ENCODE assay signal across 13 cellular contexts in genomic region chr14:51419685-51420084, GRCh38.
DNase-seq lines count a peak whose midpoint lies in the region; ATAC-seq and TF ChIP-seq lines count a peak whose summit lies in the region.
"Had no signal": no experiment of that assay in that cellular context is flagged by ENCODE, and none has a peak within 500 bp of the region (broad histone marks: within the 10 kb centered on the region; RNA-seq: fewer than 3 reads in every experiment).

No MANE protein-coding gene starts in this region.

- TF ChIP-seq CTCF in activated B cell treated with CpG ODN at 0.5 μM for 24 hours (IDR thresholded peaks at IDR 0.05) = no peak

- peak; percentile 25 for DNase-seq in activated CD4-positive, alpha-beta T cell treated with anti-CD3 and anti-CD28 coated beads for 48 hours
- no peak for DNase-seq in activated CD4-positive, alpha-beta T cell treated with anti-CD3 and anti-CD28 coated beads for 1 hour
- DNase-seq in activated B cell treated with CpG ODN at 0.5 μM for 24 hours (no peak), H7 (no peak)
- no peak for DNase-seq in activated naive CD8-positive, alpha-beta T cell treated with anti-CD3 and anti-CD28 coated beads, Interleukin-2, amount 10 ng/mL, durations not matched to agents 7 days and 5 days
- no peak for DNase-seq in stimulated activated effector memory CD8-positive, alpha-beta T cell treated with anti-CD3 and anti-CD28 coated beads, Interleukin-12 subunit alpha, Interleukin-12 subunit beta, amount 100 ng/mL, for 72 hours (ENCODE audit: low spot score in 2 of 2)
- DNase-seq: colonic mucosa, left ventricle myocardium superior, NCI-H1694, pancreas, PC-3 had no signal

- H3K4me3 Mint-ChIP-seq in activated B cell treated with CpG ODN at 0.5 μM for 24 hours = no peak overlapping the region
- H3K4me3 Mint-ChIP-seq in activated naive CD8-positive, alpha-beta T cell treated with anti-CD3 and anti-CD28 coated beads, Interleukin-2, amount 10 ng/mL, durations not matched to agents 7 days and 5 days = no peak overlapping the region
- no peak overlapping the region for H3K4me3 Mint-ChIP-seq in stimulated activated effector memory CD8-positive, alpha-beta T cell treated with anti-CD3 and anti-CD28 coated beads, Interleukin-12 subunit alpha, Interleukin-12 subunit beta, amount 100 ng/mL, for 72 hours

- no peaks in the 10 kb centered on the region for H3K36me3 ChIP-seq in H7 (replicated peaks; ENCODE audit: control insufficient read depth, insufficient read depth, low read length)
- H3K36me3 ChIP-seq: colonic mucosa, pancreas had no signal

- peaks cover 19% of the 10 kb centered on the region for H3K9me3 Mint-ChIP-seq in activated B cell treated with CpG ODN at 0.5 μM for 24 hours
- H3K9me3 Mint-ChIP-seq in activated naive CD8-positive, alpha-beta T cell treated with anti-CD3 and anti-CD28 coated beads, Interleukin-2, amount 10 ng/mL, durations not matched to agents 7 days and 5 days = peaks cover 23% of the 10 kb centered on the region
- H3K9me3 Mint-ChIP-seq in stimulated activated effector memory CD8-positive, alpha-beta T cell treated with anti-CD3 and anti-CD28 coated beads, Interleukin-12 subunit alpha, Interleukin-12 subunit beta, amount 100 ng/mL, for 72 hours = peaks cover 25% of the 10 kb centered on the region

- peaks cover 8% of the 10 kb centered on the region for H3K27me3 Mint-ChIP-seq in activated B cell treated with CpG ODN at 0.5 μM for 24 hours
- no peaks in the 10 kb centered on the region for H3K27me3 Mint-ChIP-seq in activated naive CD8-positive, alpha-beta T cell treated with anti-CD3 and anti-CD28 coated beads, Interleukin-2, amount 10 ng/mL, durations not matched to agents 7 days and 5 days

- no peak for ATAC-seq in activated B cell treated with CpG ODN at 0.5 μM for 24 hours (ENCODE audit: low read depth)
- ATAC-seq in activated naive CD8-positive, alpha-beta T cell treated with anti-CD3 and anti-CD28 coated beads, Interleukin-2, amount 10 ng/mL, durations not matched to agents 7 days and 5 days (ENCODE audit: low read depth) = peak; percentile 56
- ATAC-seq in stimulated activated effector memory CD8-positive, alpha-beta T cell treated with anti-CD3 and anti-CD28 coated beads, Interleukin-12 subunit alpha, Interleukin-12 subunit beta, amount 100 ng/mL, for 72 hours = no peak
- ATAC-seq in HG03045 (IDR thresholded peaks at IDR 0.05; ENCODE audit: unreplicated experiment) = no peak
- no peak for ATAC-seq in HG03139 (IDR thresholded peaks at IDR 0.05; ENCODE audit: unreplicated experiment)
- ATAC-seq: left ventricle myocardium superior, pancreas, PC-3 had no signal

- H3K4me1 Mint-ChIP-seq in activated B cell treated with CpG ODN at 0.5 μM for 24 hours = peaks cover 10% of the 10 kb centered on the region
- H3K4me1 Mint-ChIP-seq in activated naive CD8-positive, alpha-beta T cell treated with anti-CD3 and anti-CD28 coated beads, Interleukin-2, amount 10 ng/mL, durations not matched to agents 7 days and 5 days = peaks cover 8% of the 10 kb centered on the region
- peaks cover 15% of the 10 kb centered on the region for H3K4me1 Mint-ChIP-seq in stimulated activated effector memory CD8-positive, alpha-beta T cell treated with anti-CD3 and anti-CD28 coated beads, Interleukin-12 subunit alpha, Interleukin-12 subunit beta, amount 100 ng/mL, for 72 hours

- no peaks in the 10 kb centered on the region for H3K36me3 Mint-ChIP-seq in activated B cell treated with CpG ODN at 0.5 μM for 24 hours (ENCODE audit: low read depth)
- H3K36me3 Mint-ChIP-seq in activated naive CD8-positive, alpha-beta T cell treated with anti-CD3 and anti-CD28 coated beads, Interleukin-2, amount 10 ng/mL, durations not matched to agents 7 days and 5 days = peaks cover 2% of the 10 kb centered on the region
- H3K36me3 Mint-ChIP-seq in stimulated activated effector memory CD8-positive, alpha-beta T cell treated with anti-CD3 and anti-CD28 coated beads, Interleukin-12 subunit alpha, Interleukin-12 subunit beta, amount 100 ng/mL, for 72 hours = no peaks in the 10 kb centered on the region

- H3K27ac Mint-ChIP-seq in activated B cell treated with CpG ODN at 0.5 μM for 24 hours = peak overlapping the region; percentile 36
- peak overlapping the region; percentile 73 for H3K27ac Mint-ChIP-seq in activated naive CD8-positive, alpha-beta T cell treated with anti-CD3 and anti-CD28 coated beads, Interleukin-2, amount 10 ng/mL, durations not matched to agents 7 days and 5 days
- H3K27ac Mint-ChIP-seq in stimulated activated effector memory CD8-positive, alpha-beta T cell treated with anti-CD3 and anti-CD28 coated beads, Interleukin-12 subunit alpha, Interleukin-12 subunit beta, amount 100 ng/mL, for 72 hours = peak overlapping the region; percentile 52

- POLR2A ChIA-PET in activated B cell treated with CpG ODN at 0.5 μM for 24 hours (lab: Charles Lee) = no interaction called here
- POLR2A ChIA-PET in activated naive CD8-positive, alpha-beta T cell treated with anti-CD3 and anti-CD28 coated beads, Interleukin-2, amount 10 ng/mL, durations not matched to agents 7 days and 5 days (lab: Charles Lee) = no interaction called here

- CTCF ChIA-PET in activated B cell treated with CpG ODN at 0.5 μM for 24 hours (lab: Charles Lee) = no interaction called here

- no peak overlapping the region for H3K4me3 ChIP-seq in H7 (ENCODE audit: insufficient read depth, low read depth, low read length)
- H3K4me3 ChIP-seq: colonic mucosa, pancreas had no signal

- H3K27me3 ChIP-seq in H7 (ENCODE audit: control insufficient read depth, insufficient read depth, low read length) = no peaks in the 10 kb centered on the region
- H3K27me3 ChIP-seq: colonic mucosa, pancreas had no signal

- intact Hi-C loops in activated B cell treated with CpG ODN at 0.5 μM for 24 hours (cut with micrococcal nuclease) = no loop called here
